In genomic region chr6:28751514-28751913, GRCh38 we compare ENCODE assay signal across 21 cellular contexts.
"Had no signal": no experiment of that assay in that cellular context is flagged by ENCODE, and none has a peak within 500 bp of the region (broad histone marks: within the 10 kb centered on the region; RNA-seq: fewer than 3 reads in every experiment).

No MANE protein-coding gene starts in this region.

- H3K9me3 ChIP-seq: neutrophil had no signal

- ATAC-seq: effector memory CD8-positive, alpha-beta T cell; gastrocnemius medialis; heart right ventricle; left cardiac atrium; mucosa of descending colon; naive thymus-derived CD8-positive, alpha-beta T cell had no signal

- H3K36me3 ChIP-seq: esophagus muscularis mucosa, gastrocnemius medialis, heart right ventricle, neutrophil, sigmoid colon, stomach, thoracic aorta had no signal

- H3K27ac ChIP-seq: epithelial cell of prostate, esophagus muscularis mucosa, gastrocnemius medialis, heart right ventricle, neutrophil, sigmoid colon, skin epidermis, stomach, thoracic aorta had no signal

- H3K4me3 Mint-ChIP-seq: dendritic cell treated with granulocyte-macrophage colony-stimulating factor and Interleukin-4, amounts not matched to agents 40 ng/mL and 50 ng/mL, for 4 days; effector memory CD8-positive, alpha-beta T cell; naive thymus-derived CD8-positive, alpha-beta T cell had no signal

- H3K4me1 ChIP-seq: esophagus muscularis mucosa, gastrocnemius medialis, heart right ventricle, sigmoid colon, stomach had no signal

- H3K4me3 ChIP-seq: esophagus muscularis mucosa, gastrocnemius medialis, heart right ventricle, mucosa of descending colon, sigmoid colon, skin epidermis, stomach, thoracic aorta had no signal

- DNase-seq: effector memory CD8-positive, alpha-beta T cell; gastrocnemius medialis; heart right ventricle; hypothalamus; immature natural killer cell; kidney; left cardiac atrium; mesendoderm; mucosa of descending colon; naive thymus-derived CD8-positive, alpha-beta T cell; sigmoid colon; stimulated activated naive CD4-positive, alpha-beta T cell; stomach; substantia nigra; trophoblast cell had no signal

- H3K27ac Mint-ChIP-seq: dendritic cell treated with granulocyte-macrophage colony-stimulating factor and Interleukin-4, amounts not matched to agents 40 ng/mL and 50 ng/mL, for 4 days; effector memory CD8-positive, alpha-beta T cell; immature natural killer cell; naive thymus-derived CD8-positive, alpha-beta T cell had no signal

- H3K4me1 Mint-ChIP-seq: immature natural killer cell; naive thymus-derived CD8-positive, alpha-beta T cell had no signal

- H3K36me3 Mint-ChIP-seq: immature natural killer cell had no signal
